In genomic region chr9:3888496-3888858, GRCh38 we compare ENCODE assay signal across 1 cellular context.
TF ChIP-seq lines count a peak whose summit lies in the region.

No MANE protein-coding gene starts in this region.

TF ChIP-seq in GM23338, 12 proteins besides CTCF, POLR2A, EP300 and RAD21 (continued from another document):
- TF ChIP-seq, protein P1, sequence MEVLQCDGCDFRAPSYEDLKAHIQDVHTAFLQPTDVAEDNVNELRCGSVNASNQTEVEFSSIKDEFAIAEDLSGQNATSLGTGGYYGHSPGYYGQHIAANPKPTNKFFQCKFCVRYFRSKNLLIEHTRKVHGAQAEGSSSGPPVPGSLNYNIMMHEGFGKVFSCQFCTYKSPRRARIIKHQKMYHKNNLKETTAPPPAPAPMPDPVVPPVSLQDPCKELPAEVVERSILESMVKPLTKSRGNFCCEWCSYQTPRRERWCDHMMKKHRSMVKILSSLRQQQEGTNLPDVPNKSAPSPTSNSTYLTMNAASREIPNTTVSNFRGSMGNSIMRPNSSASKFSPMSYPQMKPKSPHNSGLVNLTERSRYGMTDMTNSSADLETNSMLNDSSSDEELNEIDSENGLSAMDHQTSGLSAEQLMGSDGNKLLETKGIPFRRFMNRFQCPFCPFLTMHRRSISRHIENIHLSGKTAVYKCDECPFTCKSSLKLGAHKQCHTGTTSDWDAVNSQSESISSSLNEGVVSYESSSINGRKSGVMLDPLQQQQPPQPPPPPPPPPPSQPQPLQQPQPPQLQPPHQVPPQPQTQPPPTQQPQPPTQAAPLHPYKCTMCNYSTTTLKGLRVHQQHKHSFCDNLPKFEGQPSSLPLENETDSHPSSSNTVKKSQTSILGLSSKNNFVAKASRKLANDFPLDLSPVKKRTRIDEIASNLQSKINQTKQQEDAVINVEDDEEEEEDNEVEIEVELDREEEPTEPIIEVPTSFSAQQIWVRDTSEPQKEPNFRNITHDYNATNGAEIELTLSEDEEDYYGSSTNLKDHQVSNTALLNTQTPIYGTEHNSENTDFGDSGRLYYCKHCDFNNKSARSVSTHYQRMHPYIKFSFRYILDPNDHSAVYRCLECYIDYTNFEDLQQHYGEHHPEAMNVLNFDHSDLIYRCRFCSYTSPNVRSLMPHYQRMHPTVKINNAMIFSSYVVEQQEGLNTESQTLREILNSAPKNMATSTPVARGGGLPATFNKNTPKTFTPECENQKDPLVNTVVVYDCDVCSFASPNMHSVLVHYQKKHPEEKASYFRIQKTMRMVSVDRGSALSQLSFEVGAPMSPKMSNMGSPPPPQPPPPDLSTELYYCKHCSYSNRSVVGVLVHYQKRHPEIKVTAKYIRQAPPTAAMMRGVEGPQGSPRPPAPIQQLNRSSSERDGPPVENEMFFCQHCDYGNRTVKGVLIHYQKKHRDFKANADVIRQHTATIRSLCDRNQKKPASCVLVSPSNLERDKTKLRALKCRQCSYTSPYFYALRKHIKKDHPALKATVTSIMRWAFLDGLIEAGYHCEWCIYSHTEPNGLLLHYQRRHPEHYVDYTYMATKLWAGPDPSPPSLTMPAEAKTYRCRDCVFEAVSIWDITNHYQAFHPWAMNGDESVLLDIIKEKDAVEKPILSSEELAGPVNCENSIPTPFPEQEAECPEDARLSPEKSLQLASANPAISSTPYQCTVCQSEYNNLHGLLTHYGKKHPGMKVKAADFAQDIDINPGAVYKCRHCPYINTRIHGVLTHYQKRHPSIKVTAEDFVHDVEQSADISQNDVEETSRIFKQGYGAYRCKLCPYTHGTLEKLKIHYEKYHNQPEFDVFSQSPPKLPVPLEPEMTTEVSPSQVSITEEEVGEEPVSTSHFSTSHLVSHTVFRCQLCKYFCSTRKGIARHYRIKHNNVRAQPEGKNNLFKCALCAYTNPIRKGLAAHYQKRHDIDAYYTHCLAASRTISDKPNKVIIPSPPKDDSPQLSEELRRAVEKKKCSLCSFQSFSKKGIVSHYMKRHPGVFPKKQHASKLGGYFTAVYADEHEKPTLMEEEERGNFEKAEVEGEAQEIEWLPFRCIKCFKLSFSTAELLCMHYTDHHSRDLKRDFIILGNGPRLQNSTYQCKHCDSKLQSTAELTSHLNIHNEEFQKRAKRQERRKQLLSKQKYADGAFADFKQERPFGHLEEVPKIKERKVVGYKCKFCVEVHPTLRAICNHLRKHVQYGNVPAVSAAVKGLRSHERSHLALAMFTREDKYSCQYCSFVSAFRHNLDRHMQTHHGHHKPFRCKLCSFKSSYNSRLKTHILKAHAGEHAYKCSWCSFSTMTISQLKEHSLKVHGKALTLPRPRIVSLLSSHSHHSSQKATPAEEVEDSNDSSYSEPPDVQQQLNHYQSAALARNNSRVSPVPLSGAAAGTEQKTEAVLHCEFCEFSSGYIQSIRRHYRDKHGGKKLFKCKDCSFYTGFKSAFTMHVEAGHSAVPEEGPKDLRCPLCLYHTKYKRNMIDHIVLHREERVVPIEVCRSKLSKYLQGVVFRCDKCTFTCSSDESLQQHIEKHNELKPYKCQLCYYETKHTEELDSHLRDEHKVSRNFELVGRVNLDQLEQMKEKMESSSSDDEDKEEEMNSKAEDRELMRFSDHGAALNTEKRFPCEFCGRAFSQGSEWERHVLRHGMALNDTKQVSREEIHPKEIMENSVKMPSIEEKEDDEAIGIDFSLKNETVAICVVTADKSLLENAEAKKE (CRISPR knock-in tag; IDR thresholded peaks at IDR 0.05) = no peak
- TF ChIP-seq POLR2AphosphoS5 (IDR thresholded peaks at IDR 0.05; ENCODE audit: low read depth) (no peak), ZNF114 (CRISPR knock-in tag; IDR thresholded peaks at IDR 0.05) (no peak), ETS1 (IDR thresholded peaks at IDR 0.05) (no peak), EZH2 (IDR thresholded peaks at IDR 0.05; ENCODE audit: low read depth, unreplicated experiment) (no peak), REST (IDR thresholded peaks at IDR 0.05; ENCODE audit: unreplicated experiment) (no peak)
